Comparison of ENCODE assay signal across 8 cellular contexts in the genomic region with DNA sequence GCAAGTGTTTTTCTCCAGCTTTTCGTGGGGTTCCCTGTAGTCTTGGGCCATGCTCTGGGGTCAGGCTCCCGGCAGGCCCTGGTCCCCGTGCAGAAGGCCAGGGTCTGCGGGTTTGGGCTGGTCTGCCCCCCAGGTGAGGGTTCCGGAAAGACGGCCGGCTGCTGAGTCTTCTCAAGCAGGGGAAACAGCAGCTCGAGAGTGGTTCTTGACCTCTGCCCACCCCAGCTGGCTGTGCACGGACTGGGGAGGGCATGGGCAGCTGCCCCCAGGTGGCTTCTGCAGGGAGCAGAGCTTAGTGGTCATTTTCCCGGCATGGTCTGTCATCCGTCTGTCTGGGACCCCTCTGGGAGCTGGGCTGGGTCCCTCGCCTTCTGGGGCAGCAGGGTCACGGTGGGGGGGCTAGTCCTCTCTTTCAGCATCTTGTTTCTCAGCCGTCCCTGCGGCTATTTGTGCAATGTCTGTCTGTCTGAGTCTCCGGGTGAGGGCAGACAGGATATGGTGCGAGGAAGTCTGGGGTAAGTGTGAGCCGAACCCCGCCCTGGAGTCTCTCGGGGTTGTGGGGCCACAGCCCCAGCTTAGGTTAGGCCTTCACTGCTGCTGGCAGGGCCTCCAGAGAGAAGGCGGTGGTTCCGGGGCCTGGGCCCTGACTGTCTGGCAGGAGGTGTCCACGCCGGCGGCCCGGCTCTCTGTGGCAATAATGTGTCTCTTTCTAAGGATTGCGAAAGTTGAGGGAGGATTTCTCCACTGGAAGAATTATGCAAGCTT. TPM values are rescaled to one million over a fixed set of nuclear protein-coding genes. Genes with fewer than 3 reads are reported as not detected.
DNase-seq lines count a peak whose midpoint lies in the region; ATAC-seq lines count a peak whose summit lies in the region.

No MANE protein-coding gene starts in this region.

- no peaks in the 10 kb centered on the region for H3K9me3 ChIP-seq in stomach smooth muscle (ENCODE audit: control insufficient read depth in 2 of 2, low read length in 2 of 2)

- peak overlapping the region; percentile 55 to 63 for H3K9ac ChIP-seq in stomach smooth muscle (ENCODE audit: low read length in 2 of 2)

- peak overlapping the region; percentile 87 for H3K27ac ChIP-seq in stomach smooth muscle (ENCODE audit: low read length)

- DNase-seq in CD1c-positive myeloid dendritic cell (ENCODE audit: extremely low spot score) = peak; percentile 93
- DNase-seq in KBM-7 = peak; percentile 78
- DNase-seq in activated CD8-positive, alpha-beta memory T cell treated with anti-CD3 and anti-CD28 coated beads, Interleukin-2, amount 50 U/mL, for 4 hours = peak; percentile 66
- peak; percentile 86 for DNase-seq in epidermal melanocyte (ENCODE audit: insufficient read length, low spot score)
- peak; percentile 58 for DNase-seq in myocyte (ENCODE audit: low read depth)
- DNase-seq in NCI-H1694 treated with DMSO at 0.1 percent for 48 hours (lab: John Stamatoyannopoulos, UW) = no peak

- peaks cover 97% of the 10 kb centered on the region for H3K4me1 ChIP-seq in stomach smooth muscle (ENCODE audit: control insufficient read depth, insufficient read depth, low read length)

- no peak for ATAC-seq in GM18520 (IDR thresholded peaks at IDR 0.05; ENCODE audit: unreplicated experiment)

- H3K27me3 ChIP-seq in stomach smooth muscle (ENCODE audit: control insufficient read depth in 1 of 2, insufficient read depth in 2 of 2, low read length in 2 of 2) = no peaks in the 10 kb centered on the region

- peak overlapping the region; percentile 48 to 72 for H3K4me3 ChIP-seq in stomach smooth muscle (ENCODE audit: low read length in 2 of 2)

- H3K36me3 ChIP-seq in stomach smooth muscle (ENCODE audit: control insufficient read depth in 2 of 2, insufficient read depth in 2 of 2, low read length in 2 of 2) = no peaks in the 10 kb centered on the region

- in situ Hi-C loops in KBM-7 (cut with MboI; ENCODE audit: low pct_unique_long_range_greater_than_20kb, low sequenced_read_pairs) = no loop called here

RNA-seq across cellular contexts. Expression of a gene that starts 6.1 kb away (rescaled TPM):
- total RNA-seq in myocyte = 12.1 and 15.2 TPM in 2 replicates
- polyA plus RNA-seq in myocyte (2012) = 34.7 TPM

RNA-seq across cellular contexts. Expression of a gene that starts 39.6 kb away (rescaled TPM):
- total RNA-seq in myocyte = 37.3 and 43.0 TPM in 2 replicates
- polyA plus RNA-seq in myocyte (2012) = 64.9 TPM
